In the genomic region with DNA sequence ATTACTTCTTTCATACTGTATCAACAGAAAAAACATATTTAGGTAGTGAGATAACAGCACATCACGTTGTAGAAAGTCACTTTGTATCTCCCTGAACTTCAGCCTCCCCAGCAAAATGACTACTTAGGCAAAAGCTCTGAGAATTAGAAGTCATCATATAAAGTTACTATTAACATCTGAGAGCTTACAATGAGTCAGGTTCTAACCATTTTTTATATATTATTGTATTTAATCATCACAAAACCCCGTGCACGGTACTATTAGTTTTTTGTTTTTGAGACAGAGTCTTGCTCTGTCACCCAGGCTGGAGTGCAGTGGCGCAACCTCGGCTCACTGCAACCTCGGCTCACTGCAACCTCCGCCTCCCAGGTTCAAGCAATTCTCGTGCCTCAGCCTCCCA, we compare ENCODE assay signal across 1 cellular context.
TF ChIP-seq lines count a peak whose summit lies in the region.

No MANE protein-coding gene starts in this region.

TF ChIP-seq in IMR-90, 13 proteins besides CTCF, POLR2A, EP300 and RAD21:
- peak; percentile 8; the same call in 1 of the 2 replicates for TF ChIP-seq FOS (IDR thresholded peaks at IDR 0.05; ENCODE audit: low read depth, low read length)
- 0 out of 2 replicates have a peak, but pooled peaks have one; percentile 16 for TF ChIP-seq BHLHE40 (IDR thresholded peaks at IDR 0.05; ENCODE audit: low read depth, low read length)
- TF ChIP-seq MAFK (IDR thresholded peaks at IDR 0.05; ENCODE audit: low read depth, low read length): peak; percentile 57; the same call in 1 of the 2 replicates
- peak; percentile 59 for TF ChIP-seq CEBPB (IDR thresholded peaks at IDR 0.05; ENCODE audit: low read depth, low read length)
- TF ChIP-seq MXI1 (IDR thresholded peaks at IDR 0.05; ENCODE audit: borderline replicate concordance, low read depth, low read length): 0 out of 2 replicates have a peak, but pooled peaks have one; percentile 19
TF ChIP-seq in IMR-90: peak in this region for 5; not testable (repeated sequence) for 8.
